In genomic region chr1:226406401-226406881, GRCh38 we compare ENCODE assay signal across 7 cellular contexts. TPM values are rescaled to one million over a fixed set of nuclear protein-coding genes. Genes with fewer than 3 reads are reported as not detected.
DNase-seq lines count a peak whose midpoint lies in the region; ATAC-seq and TF ChIP-seq lines count a peak whose summit lies in the region.

No MANE protein-coding gene starts in this region.

- peaks cover 9% of the 10 kb centered on the region; the same call in 1 of the 2 replicates for H3K36me3 ChIP-seq in Loucy (ENCODE audit: insufficient read depth, low read length)

- H3K4me2 ChIP-seq in Loucy (ENCODE audit: low read depth, low read length, poor library complexity, severe bottlenecking) = peak overlapping the region; percentile 98

- no peaks in the 10 kb centered on the region for H3F3A ChIP-seq in Loucy (ENCODE audit: low read depth)

- peaks cover 46% of the 10 kb centered on the region for H3K4me1 ChIP-seq in Loucy (ENCODE audit: insufficient read depth, low read length, poor library complexity, severe bottlenecking)

- no peaks in the 10 kb centered on the region for H3K9me2 ChIP-seq in Loucy (replicated peaks; ENCODE audit: low read depth, low read length)

- DNase-seq in GM12864 (ENCODE audit: low read depth) = no peak
- no peak for DNase-seq in activated naive CD8-positive, alpha-beta T cell treated with anti-CD3 and anti-CD28 coated beads for 36 hours
- DNase-seq in immature natural killer cell = no peak
- DNase-seq in GOT3 (lab: John Stamatoyannopoulos, UW) = no peak

- peaks cover 60% of the 10 kb centered on the region for H3K79me2 ChIP-seq in Loucy (ENCODE audit: insufficient read depth, low read length)

- H3K27me3 Mint-ChIP-seq in activated naive CD8-positive, alpha-beta T cell treated with anti-CD3 and anti-CD28 coated beads for 36 hours = no peaks in the 10 kb centered on the region
- H3K27me3 Mint-ChIP-seq in immature natural killer cell (ENCODE audit: low read depth in 3 of 3) = peaks cover 4 to 14% (median 6%) of the 10 kb centered on the region in 3 donors

- peaks cover 24% of the 10 kb centered on the region for H3K36me3 Mint-ChIP-seq in activated naive CD8-positive, alpha-beta T cell treated with anti-CD3 and anti-CD28 coated beads for 36 hours
- H3K36me3 Mint-ChIP-seq in immature natural killer cell = peaks cover 0 to 10% (median 1%) of the 10 kb centered on the region in 3 donors

- peak overlapping the region; percentile 92 for H3K9ac ChIP-seq in Loucy (ENCODE audit: low read depth, low read length, poor library complexity, severe bottlenecking)

- no peak overlapping the region for H2AFZ ChIP-seq in Loucy (ENCODE audit: low read length)

- peak overlapping the region; percentile 99 for H3K27ac Mint-ChIP-seq in activated naive CD8-positive, alpha-beta T cell treated with anti-CD3 and anti-CD28 coated beads for 36 hours
- H3K27ac Mint-ChIP-seq in immature natural killer cell = peak overlapping the region; percentile 84 to 96 (median 92)

- no peaks in the 10 kb centered on the region for H3K9me3 Mint-ChIP-seq in activated naive CD8-positive, alpha-beta T cell treated with anti-CD3 and anti-CD28 coated beads for 36 hours
- H3K9me3 Mint-ChIP-seq in immature natural killer cell = no peaks in the 10 kb centered on the region

- no peaks in the 10 kb centered on the region for H3K27me3 ChIP-seq in Loucy (ENCODE audit: insufficient read depth, low read length, poor library complexity, severe bottlenecking)

- peaks cover 46% of the 10 kb centered on the region for H3K4me1 Mint-ChIP-seq in activated naive CD8-positive, alpha-beta T cell treated with anti-CD3 and anti-CD28 coated beads for 36 hours
- H3K4me1 Mint-ChIP-seq in immature natural killer cell = peaks cover 48 to 55% of the 10 kb centered on the region in 2 donors

- TF ChIP-seq CTCF in GM12864 (IDR thresholded peaks at IDR 0.05; ENCODE audit: low read depth, low read length, missing control alignments) (no peak), Loucy (conservative IDR thresholded peaks at IDR 0.05; ENCODE audit: low read length) (peak; percentile 23; the same call in 1 of the 2 replicates)

- ATAC-seq in HG03039 (IDR thresholded peaks at IDR 0.05; ENCODE audit: unreplicated experiment) = no peak

- H3K4me3 ChIP-seq in GM12864 (ENCODE audit: low read depth, low read length) (peak overlapping the region; percentile 75), Loucy (ENCODE audit: low read length, poor library complexity, severe bottlenecking) (peak overlapping the region; percentile 91)

- H4K20me1 ChIP-seq in Loucy (ENCODE audit: insufficient read depth, low read length, poor library complexity, severe bottlenecking) = peaks cover 62% of the 10 kb centered on the region

- no peaks in the 10 kb centered on the region for H3K9me3 ChIP-seq in Loucy (ENCODE audit: insufficient read depth, low read depth, low read length)

- H3K4me3 Mint-ChIP-seq in activated naive CD8-positive, alpha-beta T cell treated with anti-CD3 and anti-CD28 coated beads for 36 hours = peak overlapping the region; percentile 100
- H3K4me3 Mint-ChIP-seq in immature natural killer cell = peak overlapping the region; percentile 93 to 98 (median 95)

- H3K27ac ChIP-seq in temporal lobe (ENCODE audit: low read depth, low read length) = peak overlapping the region; percentile 40

RNA-seq across cellular contexts. Expression of gene PARP1, which starts 1.5 kb away (rescaled TPM):
- 100 to 1,000 TPM; 226 to 228 TPM for total RNA-seq in activated naive CD8-positive, alpha-beta T cell treated with anti-CD3 and anti-CD28 coated beads for 36 hours
- polyA plus RNA-seq in immature natural killer cell = 100 to 1,000 TPM in 1 of 3 donors, 10 to 100 TPM in 2; 36.7 to 130 (median 63.2) TPM
- 92.4 TPM for total RNA-seq in temporal lobe
